ENCODE assay signal across 16 cellular contexts in genomic region chr15:39434126-39434525, GRCh38.
"Had no signal": no experiment of that assay in that cellular context is flagged by ENCODE, and none has a peak within 500 bp of the region (broad histone marks: within the 10 kb centered on the region; RNA-seq: fewer than 3 reads in every experiment).

No MANE protein-coding gene starts in this region.

- H3K4me3 Mint-ChIP-seq: activated CD4-positive, alpha-beta memory T cell treated with anti-CD3 and anti-CD28 coated beads, Interleukin-2, amount 10 ng/mL, durations not matched to agents 7 days and 5 days; activated naive CD8-positive, alpha-beta T cell treated with anti-CD3 and anti-CD28 coated beads for 36 hours; neural crest cell; T-cell had no signal

- H3K36me3 ChIP-seq: pancreas had no signal

- H3K9me3 Mint-ChIP-seq: activated naive CD8-positive, alpha-beta T cell treated with anti-CD3 and anti-CD28 coated beads for 36 hours; T-cell had no signal

- H3K9me3 ChIP-seq: pancreas had no signal

- H3K27ac Mint-ChIP-seq: activated CD4-positive, alpha-beta memory T cell treated with anti-CD3 and anti-CD28 coated beads, Interleukin-2, amount 10 ng/mL, durations not matched to agents 7 days and 5 days; activated naive CD8-positive, alpha-beta T cell treated with anti-CD3 and anti-CD28 coated beads for 36 hours; T-cell had no signal

- H3K4me3 ChIP-seq: pancreas had no signal

- ATAC-seq: T-cell had no signal

- H3K36me3 Mint-ChIP-seq: activated naive CD8-positive, alpha-beta T cell treated with anti-CD3 and anti-CD28 coated beads for 36 hours; T-cell had no signal

- H3K27me3 ChIP-seq: pancreas had no signal

- DNase-seq: activated CD4-positive, alpha-beta memory T cell treated with anti-CD3 and anti-CD28 coated beads, Interleukin-2, amount 10 ng/mL, durations not matched to agents 7 days and 5 days; activated gamma-delta T cell treated with Interleukin-2 at 50 U/mL for 16 hours; activated naive CD8-positive, alpha-beta T cell treated with anti-CD3 and anti-CD28 coated beads for 36 hours; activated T-cell treated with anti-CD3 and anti-CD28 coated beads, Interleukin-2, amount 50 U/mL, for 48 hours; anterior cingulate cortex; effector CD4-positive, alpha-beta T cell; left cardiac atrium; mammary epithelial cell; pancreas; retina; stimulated activated CD4-positive, alpha-beta T cell treated with anti-CD3 and anti-CD28 coated beads, Interleukin-12 subunit alpha, Interleukin-12 subunit beta, amount 100 ng/mL, for 4 hours; stimulated activated naive CD4-positive, alpha-beta T cell; T-cell had no signal

- H3K27ac ChIP-seq: epithelial cell of prostate, pancreas, VCaP had no signal
